ENCODE assay signal across 1 cellular context in genomic region chr6:28751514-28751913, GRCh38.
TF ChIP-seq lines count a peak whose summit lies in the region.

No MANE protein-coding gene starts in this region.

TF ChIP-seq in K562, 482 proteins besides CTCF, POLR2A, EP300 and RAD21 (continued from another document and continues in another):
- no peak for TF ChIP-seq GTF3C2 (IDR thresholded peaks at IDR 0.05; ENCODE audit: borderline replicate concordance, extremely low read depth, insufficient read length)
- TF ChIP-seq ZBTB2 (IDR thresholded peaks at IDR 0.05) = peak; percentile 44; the same call in 1 of the 2 replicates
- TF ChIP-seq ZBED1 (IDR thresholded peaks at IDR 0.05) = no peak
- peak; percentile 14; the same call in 1 of the 2 replicates for TF ChIP-seq ZNF512 (tag; IDR thresholded peaks at IDR 0.05)
- peak in 1 of 2 experiments; percentile 54; a peak in 1 of 4 replicates for TF ChIP-seq RCOR1 (IDR thresholded peaks at IDR 0.05; ENCODE audit: borderline replicate concordance in 1 of 2, low read depth in 2 of 2, low read length in 2 of 2)
- no peak for TF ChIP-seq ZFP91 (CRISPR knock-in tag; IDR thresholded peaks at IDR 0.05)
- no peak for TF ChIP-seq ZFP1 (CRISPR knock-in tag; IDR thresholded peaks at IDR 0.05)
- no peak for TF ChIP-seq ZZZ3 (IDR thresholded peaks at IDR 0.05)
- TF ChIP-seq SRF (CRISPR knock-in tag; IDR thresholded peaks at IDR 0.05) = 0 out of 4 replicates have a peak, but pooled peaks of 1 of the 2 experiments have one; percentile 16
- no peak for TF ChIP-seq ATF3 (IDR thresholded peaks at IDR 0.05)
- TF ChIP-seq ATF3 (CRISPR knock-in tag; conservative IDR thresholded peaks at IDR 0.05) = no peak
- no peak for TF ChIP-seq MXI1 (IDR thresholded peaks at IDR 0.05; ENCODE audit: low read depth, low read length)
- no peak for TF ChIP-seq NCOA2 (IDR thresholded peaks at IDR 0.05; ENCODE audit: partially characterized antibody in 2 of 2)
- no peak for TF ChIP-seq PCBP1 (IDR thresholded peaks at IDR 0.05; ENCODE audit: low read depth, low read length, poor library complexity, severe bottlenecking)
- no peak for TF ChIP-seq ZNF146 (CRISPR knock-in tag; IDR thresholded peaks at IDR 0.05; ENCODE audit: unreplicated experiment)
- no peak for TF ChIP-seq THRAP3 (IDR thresholded peaks at IDR 0.05; ENCODE audit: borderline replicate concordance)
- TF ChIP-seq ZNF780A (CRISPR knock-in tag; IDR thresholded peaks at IDR 0.05) = no peak
- TF ChIP-seq ZNF592 (IDR thresholded peaks at IDR 0.05) = peak; percentile 58; the same call in 1 of the 2 replicates
- TF ChIP-seq IRF9 (tag; IDR thresholded peaks at IDR 0.05) = no peak
- no peak for TF ChIP-seq MLX (CRISPR knock-in tag; conservative IDR thresholded peaks at IDR 0.05)
- no peak for TF ChIP-seq SNAPC5 (CRISPR knock-in tag; IDR thresholded peaks at IDR 0.05)
- no peak for TF ChIP-seq NR2C1 (IDR thresholded peaks at IDR 0.05)
- no peak for TF ChIP-seq NR2C1 (tag; IDR thresholded peaks at IDR 0.05)
- no peak for TF ChIP-seq ZNF778 (CRISPR knock-in tag; IDR thresholded peaks at IDR 0.05)
- no peak for TF ChIP-seq PML (IDR thresholded peaks at IDR 0.05; ENCODE audit: low read length)
- TF ChIP-seq BRCA1 (IDR thresholded peaks at IDR 0.05) = no peak
- TF ChIP-seq BRCA1 (CRISPR knock-in tag; IDR thresholded peaks at IDR 0.05) = no peak
- no peak for TF ChIP-seq BDP1 (IDR thresholded peaks at IDR 0.05; ENCODE audit: insufficient read depth, insufficient read length)
- TF ChIP-seq HDAC2 (IDR thresholded peaks at IDR 0.05) = peak; percentile 37; the same call in 1 of the 2 replicates
- TF ChIP-seq MYC (IDR thresholded peaks at IDR 0.05; ENCODE audit: low read depth, low read length) = no peak
- TF ChIP-seq MYC (CRISPR knock-in tag; IDR thresholded peaks at IDR 0.05; ENCODE audit: borderline replicate concordance, low read depth) = no peak
- TF ChIP-seq ZNF263 (CRISPR knock-in tag; IDR thresholded peaks at IDR 0.05; ENCODE audit: borderline replicate concordance) = no peak
